In genomic region chr15:58114388-58114787, GRCh38 we compare ENCODE assay signal across 12 cellular contexts. TPM values are rescaled to one million over a fixed set of nuclear protein-coding genes. Genes with fewer than 3 reads are reported as not detected.
"Had no signal": no experiment of that assay in that cellular context is flagged by ENCODE, and none has a peak within 500 bp of the region (broad histone marks: within the 10 kb centered on the region; RNA-seq: fewer than 3 reads in every experiment).

No MANE protein-coding gene starts in this region.

- H3K4me3 ChIP-seq: GM23248, GM23338, HAP-1 had no signal

- H3K4me2 ChIP-seq: GM23338 had no signal

- H3K4me3 Mint-ChIP-seq: GM23338, H9, HFFc6 had no signal

- DNase-seq: GM23248, GOT3, H7, H9, HCEC 1CT, HFFc6 had no signal

- H3K27ac ChIP-seq: GM23248 had no signal

- H3K9me3 ChIP-seq: HAP-1 had no signal

- FAIRE-seq: H1, H54 had no signal

- H3K27ac Mint-ChIP-seq: GM23338, H9, HFFc6 had no signal

- H3K9me3 Mint-ChIP-seq: GM23338, H9, HFFc6 had no signal

- H3K4me1 ChIP-seq: HAP-1 had no signal

- H3K36me3 ChIP-seq: HAP-1 had no signal

- ATAC-seq: GM23338, HCT116 had no signal

- H3K9ac ChIP-seq: GM23248 had no signal

- H2AFZ ChIP-seq: GM23248, GM23338 had no signal

RNA-seq across cellular contexts. Expression of gene AQP9, which starts 23.8 kb away (rescaled TPM):
- total RNA-seq: GM23248, GM23338, H1, H4, H7, H9, HFFc6 had no signal
- polyA plus RNA-seq: GM23248, GM23338, H1 had no signal

RNA-seq across cellular contexts. Expression of gene ALDH1A2, which starts 48.9 kb away (rescaled TPM):
- total RNA-seq: H4, HFFc6 had no signal
- polyA plus RNA-seq: GM23338 had no signal
